Comparison of ENCODE assay signal across 16 cellular contexts in genomic region chr5:121981254-121981653, GRCh38. TPM values are rescaled to one million over a fixed set of nuclear protein-coding genes. Genes with fewer than 3 reads are reported as not detected.
DNase-seq lines count a peak whose midpoint lies in the region; ATAC-seq and TF ChIP-seq lines count a peak whose summit lies in the region.
"Had no signal": no experiment of that assay in that cellular context is flagged by ENCODE, and none has a peak within 500 bp of the region (broad histone marks: within the 10 kb centered on the region; RNA-seq: fewer than 3 reads in every experiment).

No MANE protein-coding gene starts in this region.

- no peaks in the 10 kb centered on the region for H4K20me1 ChIP-seq in GM23338 (replicated peaks; ENCODE audit: insufficient read depth)

- H3K4me3 Mint-ChIP-seq in CD4-positive, alpha-beta T cell = no peak overlapping the region
- H3K4me3 Mint-ChIP-seq in GM23338 (no peak overlapping the region), osteocyte (ENCODE audit: unreplicated experiment) (no peak overlapping the region)
- H3K4me3 Mint-ChIP-seq in activated T-helper 17 cell treated with anti-CD3 and anti-CD28 coated beads, Interleukin-2, amount 50 U/mL, for 72 hours = no peak overlapping the region
- H3K4me3 Mint-ChIP-seq: CD14-positive monocyte had no signal

- no peaks in the 10 kb centered on the region for H3K9me2 ChIP-seq in GM23338 (ENCODE audit: insufficient read depth)

- no peaks in the 10 kb centered on the region for H3K9me3 Mint-ChIP-seq in CD4-positive, alpha-beta T cell
- H3K9me3 Mint-ChIP-seq in GM23338 (no peaks in the 10 kb centered on the region), osteocyte (ENCODE audit: unreplicated experiment) (no peaks in the 10 kb centered on the region)
- H3K9me3 Mint-ChIP-seq in activated T-helper 17 cell treated with anti-CD3 and anti-CD28 coated beads, Interleukin-2, amount 50 U/mL, for 72 hours = no peaks in the 10 kb centered on the region

- no peak overlapping the region for H2AFZ ChIP-seq in GM23338

- intact Hi-C loops in CD4-positive, alpha-beta T cell (cut with DNase I, micrococcal nuclease) = no loop called here

- H3K9me3 ChIP-seq in CD4-positive, alpha-beta T cell (ENCODE audit: control insufficient read depth, low read length) = no peaks in the 10 kb centered on the region
- H3K9me3 ChIP-seq: HAP-1 had no signal

- no peaks in the 10 kb centered on the region for H3K27me3 ChIP-seq in CD4-positive, alpha-beta T cell (ENCODE audit: control insufficient read depth, insufficient read depth, low read length)
- H3K27me3 ChIP-seq in GM23338 (ENCODE audit: insufficient read depth) = no peaks in the 10 kb centered on the region

- H3K79me2 ChIP-seq in GM23338 (replicated peaks; ENCODE audit: insufficient read depth) = peaks cover 26% of the 10 kb centered on the region

- no peaks in the 10 kb centered on the region for H3F3A ChIP-seq in GM23338 (replicated peaks; ENCODE audit: low read depth)

- H3K36me3 Mint-ChIP-seq in CD4-positive, alpha-beta T cell (ENCODE audit: low read depth) = peaks cover 84% of the 10 kb centered on the region
- no peaks in the 10 kb centered on the region; the same call in 2 of the 3 replicates for H3K36me3 Mint-ChIP-seq in GM23338 (ENCODE audit: low read depth)
- peaks cover 68% of the 10 kb centered on the region for H3K36me3 Mint-ChIP-seq in activated T-helper 17 cell treated with anti-CD3 and anti-CD28 coated beads, Interleukin-2, amount 50 U/mL, for 72 hours (ENCODE audit: low read depth)
- peaks cover 16% of the 10 kb centered on the region for H3K36me3 Mint-ChIP-seq in osteocyte (ENCODE audit: unreplicated experiment)

- no peak overlapping the region for H3K4me3 ChIP-seq in GM23338
- H3K4me3 ChIP-seq: HAP-1 had no signal

- H3K4me1 ChIP-seq in GM23338 (ENCODE audit: insufficient read depth) = no peaks in the 10 kb centered on the region

- H3K27ac Mint-ChIP-seq in CD4-positive, alpha-beta T cell = peak overlapping the region; percentile 18
- peak overlapping the region; percentile 68 for H3K27ac Mint-ChIP-seq in GM23338
- peak overlapping the region; percentile 2 for H3K27ac Mint-ChIP-seq in activated T-helper 17 cell treated with anti-CD3 and anti-CD28 coated beads, Interleukin-2, amount 50 U/mL, for 72 hours
- H3K27ac Mint-ChIP-seq in osteocyte (ENCODE audit: unreplicated experiment) = peak overlapping the region; percentile 11

- no peaks in the 10 kb centered on the region for H3K36me3 ChIP-seq in GM23338 (ENCODE audit: insufficient read depth)

- CTCF ChIA-PET in CD4-positive, alpha-beta T cell (lab: Charles Lee) = no interaction called here

- H3K27ac ChIP-seq in CD4-positive, alpha-beta T cell (ENCODE audit: low read depth, low read length) = no peak overlapping the region
- H3K27ac ChIP-seq in GM23338 (ENCODE audit: low read depth) = no peak overlapping the region
- H3K27ac ChIP-seq: HL-60 had no signal

- no peak for DNase-seq in CD4-positive, alpha-beta T cell
- no peak for DNase-seq in GM23338 (ENCODE audit: low spot score)
- no peak for DNase-seq in osteocyte (ENCODE audit: extremely low spot score, unreplicated experiment)
- DNase-seq in activated CD4-positive, alpha-beta T cell treated with anti-CD3 and anti-CD28 coated beads, Interleukin-2, amount 50 U/mL, for 48 hours = no peak
- no peak for DNase-seq in DMS114 treated with DMSO at 0.1 percent for 48 hours (lab: John Stamatoyannopoulos, UW; ENCODE audit: unreplicated experiment)
- DNase-seq: Calu3, DMS79, NCI-H1930, NCI-H2171, NCI-H446 treated with DMSO at 0.1 percent for 48 hours, NCI-H82 had no signal

- no peak for ATAC-seq in CD4-positive, alpha-beta T cell (ENCODE audit: poor library complexity)
- ATAC-seq in GM23338 (no peak), GM18867 (IDR thresholded peaks at IDR 0.05; ENCODE audit: unreplicated experiment) (no peak)
- ATAC-seq in activated T-helper 17 cell treated with anti-CD3 and anti-CD28 coated beads, Interleukin-2, amount 50 U/mL, for 72 hours (replicated peaks) = no peak

- peaks cover 31% of the 10 kb centered on the region for H3K4me1 Mint-ChIP-seq in CD4-positive, alpha-beta T cell (ENCODE audit: low read depth)
- H3K4me1 Mint-ChIP-seq in GM23338 (no peaks in the 10 kb centered on the region), osteocyte (ENCODE audit: unreplicated experiment) (peaks cover 15% of the 10 kb centered on the region)
- H3K4me1 Mint-ChIP-seq in activated T-helper 17 cell treated with anti-CD3 and anti-CD28 coated beads, Interleukin-2, amount 50 U/mL, for 72 hours = peaks cover 12% of the 10 kb centered on the region

- no peaks in the 10 kb centered on the region for H3K27me3 Mint-ChIP-seq in CD4-positive, alpha-beta T cell
- no peaks in the 10 kb centered on the region for H3K27me3 Mint-ChIP-seq in GM23338 (ENCODE audit: insufficient read depth, low read depth, poor library complexity)
- H3K27me3 Mint-ChIP-seq in activated T-helper 17 cell treated with anti-CD3 and anti-CD28 coated beads, Interleukin-2, amount 50 U/mL, for 72 hours = no peaks in the 10 kb centered on the region
- H3K27me3 Mint-ChIP-seq in osteocyte (ENCODE audit: unreplicated experiment) = no peaks in the 10 kb centered on the region

- POLR2A ChIA-PET in CD4-positive, alpha-beta T cell (lab: Charles Lee) = no interaction called here

- no peak overlapping the region for H3K4me2 ChIP-seq in GM23338

- TF ChIP-seq CTCF in CD4-positive, alpha-beta T cell (IDR thresholded peaks at IDR 0.05) = no peak
- TF ChIP-seq CTCF in GM23338 (conservative IDR thresholded peaks at IDR 0.05; ENCODE audit: low read depth in 2 of 2) (no peak), osteocyte (IDR thresholded peaks at IDR 0.05) (no peak)

TF ChIP-seq in GM23338, 12 proteins besides CTCF, POLR2A, EP300 and RAD21 (continues in another document):
- TF ChIP-seq EZH2phosphoT487 (IDR thresholded peaks at IDR 0.05; ENCODE audit: unreplicated experiment) = no peak
- TF ChIP-seq ZNF331 (CRISPR knock-in tag; IDR thresholded peaks at IDR 0.05; ENCODE audit: low read depth) = no peak
- no peak for TF ChIP-seq NANOG (IDR thresholded peaks at IDR 0.05; ENCODE audit: borderline replicate concordance)
- TF ChIP-seq, protein P1, sequence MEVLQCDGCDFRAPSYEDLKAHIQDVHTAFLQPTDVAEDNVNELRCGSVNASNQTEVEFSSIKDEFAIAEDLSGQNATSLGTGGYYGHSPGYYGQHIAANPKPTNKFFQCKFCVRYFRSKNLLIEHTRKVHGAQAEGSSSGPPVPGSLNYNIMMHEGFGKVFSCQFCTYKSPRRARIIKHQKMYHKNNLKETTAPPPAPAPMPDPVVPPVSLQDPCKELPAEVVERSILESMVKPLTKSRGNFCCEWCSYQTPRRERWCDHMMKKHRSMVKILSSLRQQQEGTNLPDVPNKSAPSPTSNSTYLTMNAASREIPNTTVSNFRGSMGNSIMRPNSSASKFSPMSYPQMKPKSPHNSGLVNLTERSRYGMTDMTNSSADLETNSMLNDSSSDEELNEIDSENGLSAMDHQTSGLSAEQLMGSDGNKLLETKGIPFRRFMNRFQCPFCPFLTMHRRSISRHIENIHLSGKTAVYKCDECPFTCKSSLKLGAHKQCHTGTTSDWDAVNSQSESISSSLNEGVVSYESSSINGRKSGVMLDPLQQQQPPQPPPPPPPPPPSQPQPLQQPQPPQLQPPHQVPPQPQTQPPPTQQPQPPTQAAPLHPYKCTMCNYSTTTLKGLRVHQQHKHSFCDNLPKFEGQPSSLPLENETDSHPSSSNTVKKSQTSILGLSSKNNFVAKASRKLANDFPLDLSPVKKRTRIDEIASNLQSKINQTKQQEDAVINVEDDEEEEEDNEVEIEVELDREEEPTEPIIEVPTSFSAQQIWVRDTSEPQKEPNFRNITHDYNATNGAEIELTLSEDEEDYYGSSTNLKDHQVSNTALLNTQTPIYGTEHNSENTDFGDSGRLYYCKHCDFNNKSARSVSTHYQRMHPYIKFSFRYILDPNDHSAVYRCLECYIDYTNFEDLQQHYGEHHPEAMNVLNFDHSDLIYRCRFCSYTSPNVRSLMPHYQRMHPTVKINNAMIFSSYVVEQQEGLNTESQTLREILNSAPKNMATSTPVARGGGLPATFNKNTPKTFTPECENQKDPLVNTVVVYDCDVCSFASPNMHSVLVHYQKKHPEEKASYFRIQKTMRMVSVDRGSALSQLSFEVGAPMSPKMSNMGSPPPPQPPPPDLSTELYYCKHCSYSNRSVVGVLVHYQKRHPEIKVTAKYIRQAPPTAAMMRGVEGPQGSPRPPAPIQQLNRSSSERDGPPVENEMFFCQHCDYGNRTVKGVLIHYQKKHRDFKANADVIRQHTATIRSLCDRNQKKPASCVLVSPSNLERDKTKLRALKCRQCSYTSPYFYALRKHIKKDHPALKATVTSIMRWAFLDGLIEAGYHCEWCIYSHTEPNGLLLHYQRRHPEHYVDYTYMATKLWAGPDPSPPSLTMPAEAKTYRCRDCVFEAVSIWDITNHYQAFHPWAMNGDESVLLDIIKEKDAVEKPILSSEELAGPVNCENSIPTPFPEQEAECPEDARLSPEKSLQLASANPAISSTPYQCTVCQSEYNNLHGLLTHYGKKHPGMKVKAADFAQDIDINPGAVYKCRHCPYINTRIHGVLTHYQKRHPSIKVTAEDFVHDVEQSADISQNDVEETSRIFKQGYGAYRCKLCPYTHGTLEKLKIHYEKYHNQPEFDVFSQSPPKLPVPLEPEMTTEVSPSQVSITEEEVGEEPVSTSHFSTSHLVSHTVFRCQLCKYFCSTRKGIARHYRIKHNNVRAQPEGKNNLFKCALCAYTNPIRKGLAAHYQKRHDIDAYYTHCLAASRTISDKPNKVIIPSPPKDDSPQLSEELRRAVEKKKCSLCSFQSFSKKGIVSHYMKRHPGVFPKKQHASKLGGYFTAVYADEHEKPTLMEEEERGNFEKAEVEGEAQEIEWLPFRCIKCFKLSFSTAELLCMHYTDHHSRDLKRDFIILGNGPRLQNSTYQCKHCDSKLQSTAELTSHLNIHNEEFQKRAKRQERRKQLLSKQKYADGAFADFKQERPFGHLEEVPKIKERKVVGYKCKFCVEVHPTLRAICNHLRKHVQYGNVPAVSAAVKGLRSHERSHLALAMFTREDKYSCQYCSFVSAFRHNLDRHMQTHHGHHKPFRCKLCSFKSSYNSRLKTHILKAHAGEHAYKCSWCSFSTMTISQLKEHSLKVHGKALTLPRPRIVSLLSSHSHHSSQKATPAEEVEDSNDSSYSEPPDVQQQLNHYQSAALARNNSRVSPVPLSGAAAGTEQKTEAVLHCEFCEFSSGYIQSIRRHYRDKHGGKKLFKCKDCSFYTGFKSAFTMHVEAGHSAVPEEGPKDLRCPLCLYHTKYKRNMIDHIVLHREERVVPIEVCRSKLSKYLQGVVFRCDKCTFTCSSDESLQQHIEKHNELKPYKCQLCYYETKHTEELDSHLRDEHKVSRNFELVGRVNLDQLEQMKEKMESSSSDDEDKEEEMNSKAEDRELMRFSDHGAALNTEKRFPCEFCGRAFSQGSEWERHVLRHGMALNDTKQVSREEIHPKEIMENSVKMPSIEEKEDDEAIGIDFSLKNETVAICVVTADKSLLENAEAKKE (CRISPR knock-in tag; IDR thresholded peaks at IDR 0.05) = no peak

RNA-seq across cellular contexts. Expression of gene SRFBP1, which starts 19.5 kb away (rescaled TPM):
- 1 to 10 TPM; 4.0 to 4.6 TPM for total RNA-seq in CD4-positive, alpha-beta T cell
- 28.5 and 34.5 TPM in 2 replicates for total RNA-seq in GM23338 (2014; rRNA removed; shearing (Covaris generic))
- polyA plus RNA-seq in GM23338 (2016; fragmentation: Nextera tagmentation; extraction: Ambion mirVana) = 26.6 and 34.5 TPM in 2 replicates
- total RNA-seq in activated T-helper 17 cell treated with anti-CD3 and anti-CD28 coated beads, Interleukin-2, amount 50 U/mL, for 72 hours = 10 to 100 TPM in 1 of 2 donors, 1 to 10 TPM in 1; 7.6 to 11.2 TPM
- 9.8 and 10.8 TPM in 2 replicates for total RNA-seq in osteocyte

Comparison
In these comparisons a context has a peak if more than half of its experiments do, and no peak if none do; other contexts are left out.
1. H3K27ac Mint-ChIP-seq: peak in every context shown above with its lines; median percentile 68 in GM23338; 18 in CD4-positive, alpha-beta T cell; 11 in osteocyte; 2 in activated T-helper 17 cell treated with anti-CD3 and anti-CD28 coated beads, Interleukin-2, amount 50 U/mL, for 72 hours.